Comparison of ENCODE assay signal across 8 cellular contexts in the genomic region with DNA sequence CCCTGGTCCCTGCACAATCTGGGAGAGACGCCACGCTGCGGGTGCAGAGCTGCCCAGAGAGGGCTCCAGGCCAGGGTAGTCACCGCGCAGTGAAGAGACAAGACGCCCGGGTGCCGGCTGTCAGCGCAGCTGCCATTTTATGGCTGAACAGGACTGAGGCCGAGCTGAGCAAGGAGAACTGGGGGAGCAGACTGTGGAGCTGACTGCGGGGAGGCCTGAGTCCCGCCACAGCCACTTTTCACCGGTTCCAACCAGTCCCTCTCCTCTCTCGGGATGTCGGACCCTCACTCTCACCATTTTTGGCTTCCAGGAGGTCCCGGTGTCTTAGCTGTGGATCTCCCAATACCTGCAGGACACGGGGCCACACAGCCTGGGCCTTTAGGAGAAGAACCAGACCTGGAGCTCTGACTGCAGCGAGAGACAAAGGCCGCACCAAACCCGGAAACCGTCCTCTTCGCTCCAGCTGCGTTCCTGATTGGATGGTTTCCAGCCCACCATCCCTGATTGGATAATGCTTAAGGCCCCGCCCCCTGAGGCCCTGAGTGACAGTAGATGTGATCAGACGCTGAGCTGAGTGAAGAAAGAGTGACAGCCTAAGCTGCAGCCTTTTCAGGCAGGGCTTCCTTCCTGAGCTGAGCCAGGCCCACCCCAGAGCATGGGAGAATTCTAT. TPM values are rescaled to one million over a fixed set of nuclear protein-coding genes. Genes with fewer than 3 reads are reported as not detected.
DNase-seq lines count a peak whose midpoint lies in the region; ATAC-seq and TF ChIP-seq lines count a peak whose summit lies in the region.

ZNF626 (minus strand) TSS at position 422 of the 670 bp plus-strand sequence; CDS start at position 297, 125 bp downstream.

- ATAC-seq in HG02763 (IDR thresholded peaks at IDR 0.05; ENCODE audit: unreplicated experiment) (peak; percentile 91), GM18867 (IDR thresholded peaks at IDR 0.05; ENCODE audit: unreplicated experiment) (no peak)

- peak within 1 kb of the TSS; percentile 89 for H3K4me3 ChIP-seq in epithelial cell of proximal tubule (ENCODE audit: low read depth, low read length)

- DNase-seq in GM04503 (ENCODE audit: low read depth) (peak; percentile 88), NCI-H774 (lab: John Stamatoyannopoulos, UW) (peak; percentile 83), epithelial cell of proximal tubule (ENCODE audit: low read depth) (peak; percentile 85), middle frontal gyrus (ENCODE audit: extremely low spot score, low spot score) (peak; percentile 96)
- DNase-seq in activated T-cell treated with anti-CD3 and anti-CD28 coated beads, Interleukin-2, amount 50 U/mL, for 1 hour, result peak; percentile 86
- DNase-seq in stimulated activated CD8-positive, alpha-beta memory T cell treated with anti-CD3 and anti-CD28 coated beads, Interleukin-15, amount 100 ng/mL, for 1 hour (ENCODE audit: low read depth), result peak; percentile 80

- no peak for TF ChIP-seq CTCF in epithelial cell of proximal tubule (conservative IDR thresholded peaks at IDR 0.05; ENCODE audit: low read depth, low read length)

RNA-seq across cellular contexts. Expression of gene ZNF626, which starts in this region (rescaled TPM):
- total RNA-seq in epithelial cell of proximal tubule, result 10.9 and 12.4 TPM in 2 replicates
